10 cellular contexts compared by ENCODE assay signal in genomic region chr17:75428775-75429469, GRCh38. TPM values are rescaled to one million over a fixed set of nuclear protein-coding genes. Genes with fewer than 3 reads are reported as not detected.
DNase-seq lines count a peak whose midpoint lies in the region; ATAC-seq, FAIRE-seq and TF ChIP-seq lines count a peak whose summit lies in the region.
"Had no signal": no experiment of that assay in that cellular context is flagged by ENCODE, and none has a peak within 500 bp of the region (broad histone marks: within the 10 kb centered on the region; RNA-seq: fewer than 3 reads in every experiment).

No MANE protein-coding gene starts in this region.

- FAIRE-seq in small intestine (lab: Jason Lieb, UNC) (no peak), HTR-8/SVneo (lab: Jason Lieb, UNC) (no peak)

- H3K27me3 Mint-ChIP-seq in HFFc6 (ENCODE audit: insufficient read depth), result peaks cover 9% of the 10 kb centered on the region

- H3K27me3 ChIP-seq in small intestine (ENCODE audit: control insufficient read depth in 2 of 2, insufficient read depth in 2 of 2, low read length in 2 of 2), result no peaks in the 10 kb centered on the region

- ATAC-seq in HG02642 (IDR thresholded peaks at IDR 0.05; ENCODE audit: poor library complexity, unreplicated experiment) (no peak), GM21367 (IDR thresholded peaks at IDR 0.05; ENCODE audit: unreplicated experiment) (no peak)
- ATAC-seq: left lobe of liver had no signal

- H3K4me1 Mint-ChIP-seq in HFFc6 (ENCODE audit: low read depth), result peaks cover 44% of the 10 kb centered on the region

- peak overlapping the region; percentile 83 for H3K4me3 Mint-ChIP-seq in HFFc6

- H3K36me3 ChIP-seq in small intestine (ENCODE audit: control insufficient read depth in 2 of 2, insufficient read depth in 2 of 2, low read length in 2 of 2), result no peaks in the 10 kb centered on the region

- WGBS in small intestine, 3 donors, result 76 to 86% (median 85%) methylated on average over 16 of the region's 16 CpGs

- H3K36me3 Mint-ChIP-seq in HFFc6 (ENCODE audit: low read depth), result no peaks in the 10 kb centered on the region

- H3K9me3 ChIP-seq in small intestine (ENCODE audit: control insufficient read depth, low read depth), result no peaks in the 10 kb centered on the region

- H3K9me3 Mint-ChIP-seq in HFFc6, result no peaks in the 10 kb centered on the region

- no peak for TF ChIP-seq CTCF in HFFc6 (IDR thresholded peaks at IDR 0.05)

- peak overlapping the region in 1 of 2 donors; percentile 39 for H3K27ac ChIP-seq in small intestine (ENCODE audit: low read depth in 1 of 2, low read length in 1 of 2)

- DNase-seq in HFFc6 (peak; percentile 85), amniotic stem cell (lab: John Stamatoyannopoulos, UW) (peak; percentile 78), inferior parietal cortex (ENCODE audit: extremely low spot score) (peak; percentile 66), small intestine (peak; percentile 13), HTR-8/SVneo (ENCODE audit: insufficient read length, low spot score) (no peak)
- no peak for DNase-seq in stimulated activated CD4-positive, alpha-beta T cell treated with anti-CD3 and anti-CD28 coated beads, Interleukin-2, amount 100 ng/mL, for 24 hours
- DNase-seq: activated naive CD4-positive, alpha-beta T cell had no signal

- no peaks in the 10 kb centered on the region for H3K4me1 ChIP-seq in small intestine (ENCODE audit: control insufficient read depth in 2 of 2, insufficient read depth in 1 of 2, low read depth in 1 of 2, low read length in 1 of 2)

- peak overlapping the region; percentile 96 for H3K27ac Mint-ChIP-seq in HFFc6

- H3K4me3 ChIP-seq in small intestine (ENCODE audit: low read depth in 1 of 2, low read length in 2 of 2), result no peak overlapping the region

RNA-seq across cellular contexts. Expression of gene GRB2, which starts 23.4 kb away (rescaled TPM):
- 100 to 1,000 TPM; 104 to 138 (median 116) TPM for total RNA-seq in HFFc6 (2021; fragmentation: NEBNext Ultra II Directional; extraction: Animal tissue kit (Norgen Biotek cat#: 25700))
- 10 to 100 TPM; 65.6 to 73.5 (median 66.2) TPM for polyA plus RNA-seq in small intestine

RNA-seq across cellular contexts. Expression of gene TMEM94, which starts 27.5 kb away (rescaled TPM):
- 10 to 100 TPM; 31.7 to 43.9 (median 41.2) TPM for total RNA-seq in HFFc6 (2021; fragmentation: NEBNext Ultra II Directional; extraction: Animal tissue kit (Norgen Biotek cat#: 25700))
- polyA plus RNA-seq in small intestine, result 10 to 100 TPM; 41.8 to 87.7 (median 57.3) TPM

Comparison
In these comparisons a context has a peak if more than half of its experiments do, and no peak if none do; other contexts are left out.
1. DNase-seq: peak in HFFc6 (single experiment), amniotic stem cell (single experiment), inferior parietal cortex (single experiment) and small intestine (single experiment); none in stimulated activated CD4-positive, alpha-beta T cell treated with anti-CD3 and anti-CD28 coated beads, Interleukin-2, amount 100 ng/mL, for 24 hours (0 of 2) and HTR-8/SVneo (single experiment).